In genomic region chr16:75629132-75629531, GRCh38 we compare ENCODE assay signal across 1 cellular context.
TF ChIP-seq lines count a peak whose summit lies in the region.

No MANE protein-coding gene starts in this region.

TF ChIP-seq in WTC11, 78 proteins besides CTCF, POLR2A, EP300 and RAD21 (continued from another document):
- TF ChIP-seq AR (CRISPR knock-in tag; IDR thresholded peaks at IDR 0.05), result no peak
- no peak for TF ChIP-seq TEAD1 (CRISPR knock-in tag; IDR thresholded peaks at IDR 0.05)
- no peak for TF ChIP-seq SOX15 (CRISPR knock-in tag; IDR thresholded peaks at IDR 0.05)
- TF ChIP-seq STAT6 (CRISPR knock-in tag; conservative IDR thresholded peaks at IDR 0.05; ENCODE audit: low read depth), result no peak
- no peak for TF ChIP-seq ZNF317 (CRISPR knock-in tag; IDR thresholded peaks at IDR 0.05; ENCODE audit: borderline replicate concordance, low read depth)
- no peak for TF ChIP-seq CREB1 (CRISPR knock-in tag; IDR thresholded peaks at IDR 0.05)
- TF ChIP-seq GABPB1 (CRISPR knock-in tag; IDR thresholded peaks at IDR 0.05), result no peak
- TF ChIP-seq MLX (CRISPR knock-in tag; IDR thresholded peaks at IDR 0.05), result no peak
- TF ChIP-seq ZNF671 (CRISPR knock-in tag; IDR thresholded peaks at IDR 0.05), result no peak
- no peak for TF ChIP-seq FOXP4 (CRISPR knock-in tag; IDR thresholded peaks at IDR 0.05)
- no peak for TF ChIP-seq SMAD3 (CRISPR knock-in tag; IDR thresholded peaks at IDR 0.05; ENCODE audit: borderline replicate concordance)
